ENCODE assay signal across 19 cellular contexts in the genomic region with DNA sequence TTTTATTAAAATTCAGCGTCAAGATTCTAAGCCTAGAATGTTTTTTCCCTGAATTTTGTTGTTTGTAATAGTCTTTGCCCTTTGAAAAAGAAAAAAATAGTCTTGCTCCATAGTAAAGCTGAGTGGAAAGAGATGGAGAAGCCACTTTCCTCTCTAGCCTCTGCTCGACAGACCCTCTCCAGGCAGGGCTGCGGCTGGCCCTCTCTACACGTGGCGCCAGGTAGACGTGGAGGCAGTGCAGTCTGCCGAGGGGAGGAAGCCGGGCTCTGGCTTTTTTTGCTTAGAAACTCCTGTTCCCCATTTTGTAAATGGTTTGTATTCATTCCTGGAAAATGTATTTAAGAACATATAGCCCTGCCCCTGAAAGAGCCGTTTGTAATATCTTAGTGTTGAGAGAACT.
"Had no signal": no experiment of that assay in that cellular context is flagged by ENCODE, and none has a peak within 500 bp of the region (broad histone marks: within the 10 kb centered on the region; RNA-seq: fewer than 3 reads in every experiment).

No MANE protein-coding gene starts in this region.

- H3K27me3 Mint-ChIP-seq: natural killer cell treated with Interleukin-12 subunit alpha and Interleukin-12 subunit beta and Interleukin-15 and Interleukin-18, amount 100 ng/mL, for 72 hours; stimulated activated naive CD8-positive, alpha-beta T cell treated with anti-CD3 and anti-CD28 coated beads, Interleukin-15, Interleukin-2, amounts not matched to agents 100 ng/mL and 50 ng/mL, for 24 hours had no signal

- DNase-seq: activated CD4-positive, alpha-beta T cell treated with anti-CD3 and anti-CD28 coated beads for 1 hour; activated CD8-positive, alpha-beta memory T cell treated with anti-CD3 and anti-CD28 coated beads for 24 hours; activated naive CD4-positive, alpha-beta T cell; adrenal gland; aorta; body of pancreas; dorsolateral prefrontal cortex; effector memory CD4-positive, alpha-beta T cell; erythroblast; head of caudate nucleus; right cardiac atrium; spleen; T-helper 2 cell; upper lobe of right lung had no signal

- H3K4me1 ChIP-seq: upper lobe of right lung had no signal

- H3K4me3 Mint-ChIP-seq: natural killer cell treated with Interleukin-12 subunit alpha and Interleukin-12 subunit beta and Interleukin-15 and Interleukin-18, amount 100 ng/mL, for 72 hours; stimulated activated naive CD8-positive, alpha-beta T cell treated with anti-CD3 and anti-CD28 coated beads, Interleukin-15, Interleukin-2, amounts not matched to agents 100 ng/mL and 50 ng/mL, for 24 hours had no signal

- ATAC-seq: activated naive CD4-positive, alpha-beta T cell treated with anti-CD3 and anti-CD28 coated beads, Interleukin-2, amount 50 U/mL, for 72 hours; body of pancreas; natural killer cell treated with Interleukin-12 subunit alpha and Interleukin-12 subunit beta and Interleukin-15 and Interleukin-18, amount 100 ng/mL, for 72 hours; right cardiac atrium; upper lobe of right lung had no signal

- H3K9me3 Mint-ChIP-seq: activated naive CD4-positive, alpha-beta T cell treated with anti-CD3 and anti-CD28 coated beads, Interleukin-2, amount 50 U/mL, for 72 hours; natural killer cell treated with Interleukin-12 subunit alpha and Interleukin-12 subunit beta and Interleukin-15 and Interleukin-18, amount 100 ng/mL, for 72 hours; stimulated activated naive CD8-positive, alpha-beta T cell treated with anti-CD3 and anti-CD28 coated beads, Interleukin-15, Interleukin-2, amounts not matched to agents 100 ng/mL and 50 ng/mL, for 24 hours had no signal

- H3K27ac ChIP-seq: adrenal gland, body of pancreas, cardiac muscle cell, coronary artery, upper lobe of right lung had no signal

- H3K27me3 ChIP-seq: adrenal gland, body of pancreas, cardiac muscle cell, dorsolateral prefrontal cortex, spleen, upper lobe of right lung had no signal

- H3K4me3 ChIP-seq: adrenal gland, body of pancreas, cardiac muscle cell, coronary artery, dorsolateral prefrontal cortex, spleen, upper lobe of right lung had no signal

- H3K9me3 ChIP-seq: adrenal gland, body of pancreas, spleen, upper lobe of right lung had no signal

- H3K27ac Mint-ChIP-seq: natural killer cell treated with Interleukin-12 subunit alpha and Interleukin-12 subunit beta and Interleukin-15 and Interleukin-18, amount 100 ng/mL, for 72 hours; stimulated activated naive CD8-positive, alpha-beta T cell treated with anti-CD3 and anti-CD28 coated beads, Interleukin-15, Interleukin-2, amounts not matched to agents 100 ng/mL and 50 ng/mL, for 24 hours had no signal
